In the genomic region with DNA sequence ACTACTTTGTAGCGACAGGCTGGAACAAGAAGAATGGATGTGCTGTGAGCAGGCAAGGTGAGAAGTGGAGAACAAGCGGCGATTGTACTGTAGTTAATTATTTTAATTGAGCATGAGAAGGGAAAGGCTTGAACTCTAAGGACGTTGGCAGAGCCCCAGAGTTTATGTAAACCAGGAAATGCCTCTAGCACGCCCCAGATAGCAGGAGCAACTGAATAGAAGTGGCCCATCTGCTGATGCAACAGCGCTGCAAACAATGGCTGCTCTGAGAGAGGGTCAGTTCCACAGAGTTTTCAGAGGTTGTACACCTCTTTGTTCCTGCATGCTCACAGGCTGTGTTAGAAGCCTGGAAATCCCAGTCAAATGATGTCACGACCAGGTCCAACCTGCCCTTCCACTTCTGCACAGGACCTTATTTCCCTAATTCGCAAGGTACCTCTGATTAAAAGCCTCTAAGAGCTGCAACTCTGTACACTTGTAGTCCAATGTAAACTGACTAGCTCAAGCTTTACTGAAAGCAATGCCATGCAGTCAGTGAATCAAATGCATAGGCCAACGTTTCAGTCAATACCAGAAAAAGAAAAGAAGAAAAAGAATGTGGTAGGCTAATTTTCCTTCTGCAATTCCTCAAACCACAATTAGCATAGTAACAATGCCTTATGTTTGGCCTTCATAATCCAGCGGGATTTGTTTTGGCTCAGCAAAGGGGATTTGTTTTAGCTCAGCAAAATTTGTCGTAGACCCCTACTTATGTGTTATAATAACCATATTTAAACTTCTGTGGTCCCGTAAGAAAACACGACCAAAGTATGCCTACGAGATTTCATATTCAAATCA, we compare ENCODE assay signal across 9 cellular contexts.
A peak's percentile ranks its signal among the peaks of the same experiment; 100 is the strongest.
DNase-seq lines count a peak whose midpoint lies in the region; ATAC-seq, FAIRE-seq and TF ChIP-seq lines count a peak whose summit lies in the region.
"Had no signal": no experiment of that assay in that cellular context is flagged by ENCODE, and none has a peak within 500 bp of the region (broad histone marks: within the 10 kb centered on the region; RNA-seq: fewer than 3 reads in every experiment).

No MANE protein-coding gene starts in this region.

- H3K27ac Mint-ChIP-seq in activated T-helper 2 cell treated with anti-CD3 and anti-CD28 coated beads, Interferon-gamma antibody, Interleukin-2, Interleukin-4, amounts not matched to agents 10 μg/mL and 5 μg/mL and 100 μg/mL, durations not matched to agents 14 hours and 24 hours and 36 hours, result no peak overlapping the region
- H3K27ac Mint-ChIP-seq: IgD-negative memory B cell had no signal

- no peak for FAIRE-seq in pancreas (lab: Jason Lieb, UNC)

- 9% methylated on average over 14 of the region's 14 CpGs for WGBS in HUES64
- WGBS in pancreas, 2 donors, result 24 to 26% methylated on average over 14 of the region's 14 CpGs

- TF ChIP-seq CTCF in Peyer's patch (IDR thresholded peaks at IDR 0.05) (no peak), pancreas (IDR thresholded peaks at IDR 0.05) (no peak)

- H3K4me1 Mint-ChIP-seq in activated T-helper 2 cell treated with anti-CD3 and anti-CD28 coated beads, Interferon-gamma antibody, Interleukin-2, Interleukin-4, amounts not matched to agents 10 μg/mL and 5 μg/mL and 100 μg/mL, durations not matched to agents 14 hours and 24 hours and 36 hours (ENCODE audit: low read depth), result no peaks in the 10 kb centered on the region

- no peaks in the 10 kb centered on the region for H3K9me3 Mint-ChIP-seq in activated T-helper 2 cell treated with anti-CD3 and anti-CD28 coated beads, Interferon-gamma antibody, Interleukin-2, Interleukin-4, amounts not matched to agents 10 μg/mL and 5 μg/mL and 100 μg/mL, durations not matched to agents 14 hours and 24 hours and 36 hours

- intact Hi-C loops in pancreas (cut with DNase I), result no loop called here
- intact Hi-C loops in activated T-helper 2 cell treated with anti-CD3 and anti-CD28 coated beads, Interferon-gamma antibody, Interleukin-2, Interleukin-4, amounts not matched to agents 10 μg/mL and 5 μg/mL and 100 μg/mL, durations not matched to agents 14 hours and 24 hours and 36 hours (cut with micrococcal nuclease), result no loop called here

- H3K27me3 Mint-ChIP-seq in activated T-helper 2 cell treated with anti-CD3 and anti-CD28 coated beads, Interferon-gamma antibody, Interleukin-2, Interleukin-4, amounts not matched to agents 10 μg/mL and 5 μg/mL and 100 μg/mL, durations not matched to agents 14 hours and 24 hours and 36 hours (ENCODE audit: low read depth), result peaks cover 28% of the 10 kb centered on the region

- peak overlapping the region; percentile 80 for H3K9ac ChIP-seq in HUES64 (ENCODE audit: low read depth, low read length)

- H3K27ac ChIP-seq in HUES64 (ENCODE audit: low read depth, low read length) (peak overlapping the region; percentile 96), Peyer's patch (peak overlapping the region in 3 of 4 donors; percentile 59 to 81 (median 77)), pancreas (peak overlapping the region; percentile 18 to 74 (median 69))

- no peak overlapping the region for H3K4me3 Mint-ChIP-seq in activated T-helper 2 cell treated with anti-CD3 and anti-CD28 coated beads, Interferon-gamma antibody, Interleukin-2, Interleukin-4, amounts not matched to agents 10 μg/mL and 5 μg/mL and 100 μg/mL, durations not matched to agents 14 hours and 24 hours and 36 hours (ENCODE audit: low read depth)
- H3K4me3 Mint-ChIP-seq: IgD-negative memory B cell had no signal

- H3K4me1 ChIP-seq in HUES64 (ENCODE audit: insufficient read depth, low read length), result peaks cover 57% of the 10 kb centered on the region
- peaks cover 0 to 27% (median 0%) of the 10 kb centered on the region in 4 donors for H3K4me1 ChIP-seq in Peyer's patch
- H3K4me1 ChIP-seq in pancreas, result peaks cover 12 to 24% (median 20%) of the 10 kb centered on the region in 3 donors

- no peaks in the 10 kb centered on the region for H3K27me3 ChIP-seq in HUES64 (ENCODE audit: insufficient read depth, low read length)
- no peaks in the 10 kb centered on the region for H3K27me3 ChIP-seq in Peyer's patch
- H3K27me3 ChIP-seq in pancreas, result no peaks in the 10 kb centered on the region

- H3K9me3 ChIP-seq in HUES64 (ENCODE audit: insufficient read depth, low read depth, low read length) (no peaks in the 10 kb centered on the region), Peyer's patch (no peaks in the 10 kb centered on the region), pancreas (no peaks in the 10 kb centered on the region)

- H3K36me3 ChIP-seq in HUES64 (ENCODE audit: insufficient read depth, low read length) (peaks cover 21% of the 10 kb centered on the region; the same call in 1 of the 2 replicates), Peyer's patch (peaks cover 0 to 18% (median 0%) of the 10 kb centered on the region in 3 donors), pancreas (no peaks in the 10 kb centered on the region)

- H3K4me3 ChIP-seq in HUES64 (ENCODE audit: low read length) (peak overlapping the region; percentile 73), Peyer's patch (peak overlapping the region in 2 of 4 donors; percentile 9 to 14), pancreas (no peak overlapping the region)

- no peaks in the 10 kb centered on the region for H3K36me3 Mint-ChIP-seq in activated T-helper 2 cell treated with anti-CD3 and anti-CD28 coated beads, Interferon-gamma antibody, Interleukin-2, Interleukin-4, amounts not matched to agents 10 μg/mL and 5 μg/mL and 100 μg/mL, durations not matched to agents 14 hours and 24 hours and 36 hours (ENCODE audit: low read depth)
- H3K36me3 Mint-ChIP-seq: IgD-negative memory B cell had no signal

- TF ChIP-seq POLR2A in Peyer's patch (IDR thresholded peaks at IDR 0.05), result no peak

- DNase-seq in Peyer's patch (peak in 2 of 3 donors; percentile 55 to 73), fibroblast of peridontal ligament (ENCODE audit: extremely low read depth) (peak; percentile 73), pancreas (peak in 4 of 6 donors; percentile 56 to 83 (median 68)), GM19238 (ENCODE audit: insufficient read length, low spot score) (no peak), SW 1271 (lab: John Stamatoyannopoulos, UW) (no peak), 8988T (no peak)
- no peak for DNase-seq in activated T-helper 2 cell treated with anti-CD3 and anti-CD28 coated beads, Interferon-gamma antibody, Interleukin-2, Interleukin-4, amounts not matched to agents 10 μg/mL and 5 μg/mL and 100 μg/mL, durations not matched to agents 14 hours and 24 hours and 36 hours (ENCODE audit: low spot score)

- peak; percentile 82 to 90 (median 88) for ATAC-seq in pancreas

Comparison
In these comparisons a context has a peak if more than half of its experiments do, and no peak if none do; other contexts are left out.
1. DNase-seq: peak in Peyer's patch (2 of 3), fibroblast of peridontal ligament (single experiment) and pancreas (4 of 6); none in activated T-helper 2 cell treated with anti-CD3 and anti-CD28 coated beads, Interferon-gamma antibody, Interleukin-2, Interleukin-4, amounts not matched to agents 10 μg/mL and 5 μg/mL and 100 μg/mL, durations not matched to agents 14 hours and 24 hours and 36 hours (single experiment), GM19238 (single experiment), SW 1271 (0 of 2) and 8988T (single experiment).
2. Peak in every context shown above with its lines, with median percentiles within 50 percentile points of each other: H3K27ac ChIP-seq.